In genomic region chr1:205667909-205668643, GRCh38 we compare ENCODE assay signal across 1 cellular context.
TF ChIP-seq lines count a peak whose summit lies in the region.

No MANE protein-coding gene starts in this region.

TF ChIP-seq in H1, 55 proteins besides CTCF, POLR2A, EP300 and RAD21:
- no peak for TF ChIP-seq SP1 (IDR thresholded peaks at IDR 0.05; ENCODE audit: low read depth, low read length)
- TF ChIP-seq POLR2AphosphoS5 (IDR thresholded peaks at IDR 0.05; ENCODE audit: low read depth, low read length) = no peak
- TF ChIP-seq TBP (IDR thresholded peaks at IDR 0.05; ENCODE audit: low read depth, low read length) = no peak
- no peak for TF ChIP-seq GABPA (IDR thresholded peaks at IDR 0.05; ENCODE audit: borderline replicate concordance, insufficient read depth, low read length)
- TF ChIP-seq CBX5 (IDR thresholded peaks at IDR 0.05; ENCODE audit: low read depth, low read length) = no peak
- TF ChIP-seq GTF2F1 (IDR thresholded peaks at IDR 0.05; ENCODE audit: borderline replicate concordance, low read depth, low read length) = no peak
- no peak for TF ChIP-seq CBX8 (IDR thresholded peaks at IDR 0.05; ENCODE audit: borderline replicate concordance, low read depth, low read length)
- no peak for TF ChIP-seq MAFK (IDR thresholded peaks at IDR 0.05; ENCODE audit: low read depth, low read length)
- no peak for TF ChIP-seq FOSL1 (IDR thresholded peaks at IDR 0.05; ENCODE audit: insufficient read depth, low read depth, low read length)
- no peak for TF ChIP-seq CHD1 (IDR thresholded peaks at IDR 0.05; ENCODE audit: low read depth, low read length)
- no peak for TF ChIP-seq BACH1 (IDR thresholded peaks at IDR 0.05; ENCODE audit: low read length)
- no peak for TF ChIP-seq CTBP2 (IDR thresholded peaks at IDR 0.05; ENCODE audit: borderline replicate concordance, insufficient read depth, insufficient read length, low read length)
- no peak for TF ChIP-seq RNF2 (IDR thresholded peaks at IDR 0.05; ENCODE audit: borderline replicate concordance, low read depth, low read length, missing control alignments, poor library complexity, severe bottlenecking)
- no peak for TF ChIP-seq JUND (IDR thresholded peaks at IDR 0.05; ENCODE audit: low read length)
- TF ChIP-seq KDM4A (IDR thresholded peaks at IDR 0.05; ENCODE audit: low read depth, low read length, severe bottlenecking) = no peak
- no peak for TF ChIP-seq EZH2 (IDR thresholded peaks at IDR 0.05; ENCODE audit: low read depth, low read length, severe bottlenecking)
- no peak for TF ChIP-seq RBBP5 (IDR thresholded peaks at IDR 0.05; ENCODE audit: borderline replicate concordance, low read depth, low read length)
- no peak for TF ChIP-seq TCF12 (IDR thresholded peaks at IDR 0.05; ENCODE audit: low read depth, low read length)
